In the genomic region with DNA sequence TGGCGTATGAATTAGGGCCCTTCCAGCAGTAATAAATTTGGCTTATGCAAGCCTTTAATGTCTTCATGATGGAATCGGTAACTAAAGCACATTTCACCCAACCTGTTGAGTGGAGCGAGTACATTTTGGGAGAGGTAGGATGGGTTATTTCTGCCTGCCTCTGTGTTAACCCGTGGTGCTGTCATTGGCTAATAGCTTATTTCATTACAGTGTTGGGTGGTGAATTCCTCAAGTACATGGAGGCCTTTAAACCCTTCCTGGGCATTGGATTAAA, we compare ENCODE assay signal across 16 cellular contexts. TPM values are rescaled to one million over a fixed set of nuclear protein-coding genes. Genes with fewer than 3 reads are reported as not detected.
A peak's percentile ranks its signal among the peaks of the same experiment; 100 is the strongest.
DNase-seq lines count a peak whose midpoint lies in the region; ATAC-seq and TF ChIP-seq lines count a peak whose summit lies in the region.
"Had no signal": no experiment of that assay in that cellular context is flagged by ENCODE, and none has a peak within 500 bp of the region (broad histone marks: within the 10 kb centered on the region; RNA-seq: fewer than 3 reads in every experiment).

No MANE protein-coding gene starts in this region.

- no peaks in the 10 kb centered on the region for H3K27me3 ChIP-seq in skeletal muscle tissue (ENCODE audit: control insufficient read depth in 3 of 3, insufficient read depth in 3 of 3, low read length in 3 of 3)
- H3K27me3 ChIP-seq: BLaER1 had no signal

- no peak overlapping the region for H3K9ac ChIP-seq in skeletal muscle tissue (ENCODE audit: low read depth in 1 of 3, low read length in 3 of 3)
- H3K9ac ChIP-seq: BLaER1 had no signal

- no peak for ATAC-seq in HG03520 (IDR thresholded peaks at IDR 0.05; ENCODE audit: unreplicated experiment)
- ATAC-seq: K562 had no signal

- peaks cover 67 to 85% (median 82%) of the 10 kb centered on the region in 3 donors for H3K36me3 ChIP-seq in skeletal muscle tissue (ENCODE audit: control insufficient read depth in 3 of 3, insufficient read depth in 3 of 3, low read length in 3 of 3)

- DNase-seq in kidney glomerular epithelial cell (lab: John Stamatoyannopoulos, UW), result no peak
- DNase-seq: CD4-positive, CD25-positive, alpha-beta regulatory T cell; DMS 273 treated with DMSO at 0.1 percent for 48 hours; DMS79; HFFc6 had no signal

- H3K4me1 ChIP-seq in skeletal muscle tissue (ENCODE audit: control insufficient read depth in 3 of 3, insufficient read depth in 3 of 3, low read length in 3 of 3), result peaks cover 7 to 8% (median 8%) of the 10 kb centered on the region in 3 donors
- H3K4me1 ChIP-seq: HAP-1 had no signal

- TF ChIP-seq CTCF in 22Rv1 (IDR thresholded peaks at IDR 0.05) (no peak), C4-2B (conservative IDR thresholded peaks at IDR 0.05) (no peak), VCaP (conservative IDR thresholded peaks at IDR 0.05) (no peak)

- H3K9me3 ChIP-seq in skeletal muscle tissue (ENCODE audit: control insufficient read depth in 3 of 3, low read length in 3 of 3), result no peaks in the 10 kb centered on the region
- H3K9me3 ChIP-seq: BLaER1, HAP-1 had no signal

- no peak overlapping the region for H3K4me3 ChIP-seq in skeletal muscle tissue (ENCODE audit: low read length in 3 of 3)
- H3K4me3 ChIP-seq: BLaER1, HAP-1, K562 had no signal

- H3K27ac ChIP-seq in 22Rv1 (peak overlapping the region; percentile 33), C4-2B (peak overlapping the region; percentile 92; the same call in 1 of the 2 replicates), VCaP (peak overlapping the region; percentile 92), skeletal muscle tissue (ENCODE audit: low read depth, low read length) (peak overlapping the region; percentile 48)
- H3K27ac ChIP-seq: BLaER1 had no signal

RNA-seq across cellular contexts. Expression of a gene that starts 17.8 kb away (rescaled TPM):
- total RNA-seq in skeletal muscle tissue, result 7.8 TPM

RNA-seq across cellular contexts. Expression of a gene that starts 26.4 kb away (rescaled TPM):
- 119 TPM for total RNA-seq in skeletal muscle tissue

RNA-seq across cellular contexts. Expression of a gene that starts 56.9 kb away (rescaled TPM):
- not detected for total RNA-seq in skeletal muscle tissue
- total RNA-seq: A673, G401, H1, HFFc6 had no signal

Comparison
In these comparisons a context has a peak if more than half of its experiments do, and no peak if none do; other contexts are left out.
1. H3K27ac ChIP-seq: peak in every context shown above with its lines; median percentile 92 in C4-2B; 92 in VCaP; 48 in skeletal muscle tissue; 33 in 22Rv1.